10 cellular contexts compared by ENCODE assay signal in genomic region chr1:41023279-41023990, GRCh38. TPM values are rescaled to one million over a fixed set of nuclear protein-coding genes. Genes with fewer than 3 reads are reported as not detected.
A peak's percentile ranks its signal among the peaks of the same experiment; 100 is the strongest.
DNase-seq lines count a peak whose midpoint lies in the region; ATAC-seq, FAIRE-seq and TF ChIP-seq lines count a peak whose summit lies in the region.
"Had no signal": no experiment of that assay in that cellular context is flagged by ENCODE, and none has a peak within 500 bp of the region (broad histone marks: within the 10 kb centered on the region; RNA-seq: fewer than 3 reads in every experiment).

No MANE protein-coding gene starts in this region.

- TF ChIP-seq POLR2A in transverse colon (IDR thresholded peaks at IDR 0.05), result no peak

- no peaks in the 10 kb centered on the region for H3K9me3 ChIP-seq in kidney (ENCODE audit: control insufficient read depth in 1 of 2, low read length in 2 of 2)
- no peaks in the 10 kb centered on the region for H3K9me3 ChIP-seq in transverse colon
- H3K9me3 ChIP-seq in MM.1S (replicated peaks; ENCODE audit: insufficient read depth, low read length), result no peaks in the 10 kb centered on the region
- H3K9me3 ChIP-seq in aorta (ENCODE audit: control insufficient read depth, low read length), result no peaks in the 10 kb centered on the region
- H3K9me3 ChIP-seq: MG63, right atrium auricular region had no signal

- no peak overlapping the region for H3K4me3 ChIP-seq in AG09309 (ENCODE audit: control insufficient read depth, low read depth, low read length)
- H3K4me3 ChIP-seq in H7 (ENCODE audit: insufficient read depth, low read depth, low read length), result no peak overlapping the region
- H3K4me3 ChIP-seq in WI38 (ENCODE audit: low read depth, low read length), result no peak overlapping the region
- H3K4me3 ChIP-seq in kidney (ENCODE audit: low read length in 2 of 2), result no peak overlapping the region
- no peak overlapping the region for H3K4me3 ChIP-seq in transverse colon
- H3K4me3 ChIP-seq in MM.1S (ENCODE audit: low read length), result no peak overlapping the region
- no peak overlapping the region for H3K4me3 ChIP-seq in aorta (ENCODE audit: low read length in 2 of 2)
- H3K4me3 ChIP-seq: MG63, right atrium auricular region had no signal

- H3K79me2 ChIP-seq in MM.1S (ENCODE audit: low read length), result no peaks in the 10 kb centered on the region

- H3K9ac ChIP-seq in kidney (ENCODE audit: low read length in 2 of 2) (no peak overlapping the region), MM.1S (ENCODE audit: low read length) (no peak overlapping the region)

- peaks cover 2% of the 10 kb centered on the region for H3K36me3 ChIP-seq in H7 (replicated peaks; ENCODE audit: control insufficient read depth, insufficient read depth, low read length)
- H3K36me3 ChIP-seq in kidney (ENCODE audit: control insufficient read depth in 1 of 2, insufficient read depth in 2 of 2, low read length in 2 of 2), result peaks cover 8 to 12% of the 10 kb centered on the region in 2 donors
- H3K36me3 ChIP-seq in transverse colon, result peaks cover 0 to 4% (median 0%) of the 10 kb centered on the region in 4 donors
- no peaks in the 10 kb centered on the region for H3K36me3 ChIP-seq in MM.1S (replicated peaks; ENCODE audit: insufficient read depth, low read length)
- H3K36me3 ChIP-seq in aorta (ENCODE audit: control insufficient read depth in 1 of 2, insufficient read depth in 2 of 2, low read length in 1 of 2), result peaks cover 2 to 5% of the 10 kb centered on the region in 2 donors

- H3K4me2 ChIP-seq in MM.1S (ENCODE audit: low read depth, low read length), result no peak overlapping the region

- H2AFZ ChIP-seq in MM.1S (ENCODE audit: low read length), result no peak overlapping the region

- no peak for DNase-seq in AG09309 (ENCODE audit: low read depth)
- peak; percentile 71 for DNase-seq in H7
- DNase-seq in kidney, result no peak
- DNase-seq in transverse colon, result no peak
- DNase-seq in MM.1S, result no peak
- no peak for DNase-seq in aorta
- DNase-seq: MG63 had no signal

- ATAC-seq in GM19395 (IDR thresholded peaks at IDR 0.05; ENCODE audit: unreplicated experiment) (no peak), aorta (ENCODE audit: low FRiP score) (no peak)

- H3K9me2 ChIP-seq in MM.1S (replicated peaks; ENCODE audit: insufficient read depth, low read length), result no peaks in the 10 kb centered on the region

- no peak for FAIRE-seq in kidney (lab: Jason Lieb, UNC)

- H3F3A ChIP-seq in MM.1S (ENCODE audit: insufficient read depth, low read length), result no peaks in the 10 kb centered on the region; the same call in 1 of the 2 replicates

- in situ Hi-C loops in transverse colon (cut with MboI; ENCODE audit: low pct_ligation_motif_present in 1 of 4, low pct_unique_long_range_greater_than_20kb in 1 of 4, low sequenced_read_pairs in 3 of 4), result no loop called here

- H3K27me3 ChIP-seq in H7 (ENCODE audit: control insufficient read depth, insufficient read depth, low read length) (peaks cover 3% of the 10 kb centered on the region), transverse colon (no peaks in the 10 kb centered on the region), MM.1S (replicated peaks; ENCODE audit: insufficient read depth, low read length) (no peaks in the 10 kb centered on the region), aorta (ENCODE audit: control insufficient read depth in 1 of 2, insufficient read depth in 2 of 2, low read length in 1 of 2) (no peaks in the 10 kb centered on the region)
- H3K27me3 ChIP-seq: MG63, right atrium auricular region had no signal

- H4K20me1 ChIP-seq in MM.1S (ENCODE audit: insufficient read depth, low read length), result no peaks in the 10 kb centered on the region

- no peak overlapping the region for H3K27ac ChIP-seq in kidney (ENCODE audit: low read depth in 2 of 2, low read length in 2 of 2)
- no peak overlapping the region for H3K27ac ChIP-seq in transverse colon
- H3K27ac ChIP-seq in MM.1S (ENCODE audit: low read length), result no peak overlapping the region
- H3K27ac ChIP-seq in aorta (ENCODE audit: low read depth in 1 of 2, low read length in 2 of 2), result no peak overlapping the region
- H3K27ac ChIP-seq: right atrium auricular region had no signal

- H3K4me1 ChIP-seq in kidney (ENCODE audit: control insufficient read depth in 1 of 2, insufficient read depth in 1 of 2, low read depth in 1 of 2, low read length in 2 of 2), result peaks cover 0 to 9% of the 10 kb centered on the region in 2 donors
- H3K4me1 ChIP-seq in transverse colon, result peaks cover 0 to 7% (median 3%) of the 10 kb centered on the region in 4 donors
- H3K4me1 ChIP-seq in MM.1S (ENCODE audit: low read length), result no peaks in the 10 kb centered on the region
- H3K4me1 ChIP-seq in aorta (ENCODE audit: control insufficient read depth in 1 of 2, insufficient read depth in 2 of 2, low read length in 2 of 2), result no peaks in the 10 kb centered on the region

- intact Hi-C loops in kidney (cut with DNase I), result no loop called here
- intact Hi-C loops in transverse colon (cut with DNase I; ENCODE audit: low total_unique reads), result no loop called here
- intact Hi-C loops in aorta (cut with DNase I), result no loop called here

- WGBS in transverse colon (ENCODE audit: low coverage in 1 of 2), 2 donors, result 98% methylated on average over 5 of the region's 5 CpGs; no CpG with 5 or more reads in 1 of the 2 donors
- 73 to 77% methylated on average over 5 of the region's 5 CpGs for WGBS in aorta, 2 donors

- TF ChIP-seq CTCF in AG09309 (IDR thresholded peaks at IDR 0.05; ENCODE audit: control insufficient read depth, insufficient read depth, low read depth, low read length, missing control alignments) (peak; percentile 36), WI38 (IDR thresholded peaks at IDR 0.05; ENCODE audit: low read depth, low read length) (0 out of 2 replicates have a peak, but pooled peaks have one; percentile 36), kidney (IDR thresholded peaks at IDR 0.05; ENCODE audit: borderline replicate concordance, extremely low read depth, insufficient read depth) (peak; percentile 28), transverse colon (IDR thresholded peaks at IDR 0.05) (no peak), MM.1S (IDR thresholded peaks at IDR 0.05; ENCODE audit: low read length) (no peak)

- TF ChIP-seq EP300 in transverse colon (IDR thresholded peaks at IDR 0.05; ENCODE audit: low read depth), result no peak

RNA-seq across cellular contexts. Expression of gene SLFNL1, which starts 1.9 kb away (rescaled TPM):
- total RNA-seq in H7 (2014; rRNA removed; shearing (Covaris generic)), result 0.30 TPM in 1 of 2 replicates, not detected in the other
- 0.50 TPM for total RNA-seq in kidney
- polyA plus RNA-seq in kidney (ENCODE audit: insufficient read depth, low read depth, low replicate concordance), result 0.32 TPM
- total RNA-seq in transverse colon, result 1 to 10 TPM in 2 of 4 donors, under 1 TPM in 1, not detected in 1; 0.55 to 3.0 (median 1.3) TPM
- total RNA-seq in aorta, result 1 to 10 TPM in 1 of 2 donors, under 1 TPM in 1; 0.69 to 1.0 TPM
- polyA plus RNA-seq in aorta, result under 1 TPM; 0.38 to 0.51 TPM

RNA-seq across cellular contexts. Expression of gene CTPS1, which starts 43.9 kb away (rescaled TPM):
- 68.0 and 81.9 TPM in 2 replicates for total RNA-seq in H7 (2014; rRNA removed; shearing (Covaris generic))
- total RNA-seq in kidney (23.8 TPM), transverse colon (10 to 100 TPM in 3 of 4 donors, 1 to 10 TPM in 1; 6.3 to 32.2 (median 19.7) TPM), aorta (10 to 100 TPM; 29.9 to 60.6 TPM)
- polyA plus RNA-seq in kidney (ENCODE audit: insufficient read depth, low read depth, low replicate concordance) (8.8 TPM), aorta (10 to 100 TPM; 26.7 to 60.2 TPM)

Comparison
In these comparisons a context has a peak if more than half of its experiments do, and no peak if none do; other contexts are left out.
1. CTCF ChIP-seq: peak in AG09309 (single experiment), WI38 (single experiment) and kidney (single experiment); none in transverse colon (0 of 5) and MM.1S (single experiment).